Comparison of ENCODE assay signal across 16 cellular contexts in the genomic region with DNA sequence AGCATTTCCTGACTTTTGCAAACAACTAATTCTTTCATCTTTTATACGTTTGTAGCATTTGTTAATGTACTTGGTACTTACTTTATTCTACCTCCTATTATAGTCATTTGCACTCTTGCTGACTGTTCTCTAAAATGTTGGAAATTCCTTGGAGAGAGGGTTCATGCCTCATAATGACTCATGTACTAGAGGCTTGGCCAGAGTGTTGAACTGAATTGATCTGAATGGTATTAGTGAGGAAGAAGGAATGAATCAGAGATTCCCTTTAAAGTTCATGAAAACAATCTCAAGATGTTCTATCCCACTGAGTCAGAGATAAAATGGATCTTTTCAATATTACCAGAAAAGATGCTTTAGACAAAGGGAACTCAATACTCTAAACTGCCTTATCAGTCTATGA.
DNase-seq lines count a peak whose midpoint lies in the region; ATAC-seq and TF ChIP-seq lines count a peak whose summit lies in the region.
"Had no signal": no experiment of that assay in that cellular context is flagged by ENCODE, and none has a peak within 500 bp of the region (broad histone marks: within the 10 kb centered on the region; RNA-seq: fewer than 3 reads in every experiment).

No MANE protein-coding gene starts in this region.

- no peak overlapping the region for H3K4me3 Mint-ChIP-seq in mesothelial cell of epicardium
- no peak overlapping the region for H3K4me3 Mint-ChIP-seq in stimulated activated naive CD8-positive, alpha-beta T cell treated with anti-CD3 and anti-CD28 coated beads, Interleukin-15, amount 100 ng/mL, for 72 hours
- H3K4me3 Mint-ChIP-seq: activated naive CD8-positive, alpha-beta T cell treated with anti-CD3 and anti-CD28 coated beads for 36 hours; immature natural killer cell; stimulated activated memory B cell treated with anti-CD40 and anti-IgM and Interleukin-4, amounts not matched to agents 10 μg/mL and 1 μg/mL and 100 μg/mL, for 72 hours had no signal

- H3K27me3 Mint-ChIP-seq in mesothelial cell of epicardium (ENCODE audit: low read depth), result no peaks in the 10 kb centered on the region
- H3K27me3 Mint-ChIP-seq in stimulated activated naive CD8-positive, alpha-beta T cell treated with anti-CD3 and anti-CD28 coated beads, Interleukin-15, amount 100 ng/mL, for 72 hours, result no peaks in the 10 kb centered on the region
- H3K27me3 Mint-ChIP-seq: activated naive CD8-positive, alpha-beta T cell treated with anti-CD3 and anti-CD28 coated beads for 36 hours; stimulated activated memory B cell treated with anti-CD40 and anti-IgM and Interleukin-4, amounts not matched to agents 10 μg/mL and 1 μg/mL and 100 μg/mL, for 72 hours had no signal

- no peaks in the 10 kb centered on the region for H3K36me3 Mint-ChIP-seq in mesothelial cell of epicardium
- H3K36me3 Mint-ChIP-seq: activated naive CD8-positive, alpha-beta T cell treated with anti-CD3 and anti-CD28 coated beads for 36 hours; stimulated activated memory B cell treated with anti-CD40 and anti-IgM and Interleukin-4, amounts not matched to agents 10 μg/mL and 1 μg/mL and 100 μg/mL, for 72 hours had no signal

- no peak for TF ChIP-seq CTCF in AG09319 (IDR thresholded peaks at IDR 0.05; ENCODE audit: low read depth, low read length)
- no peak for TF ChIP-seq CTCF in mesothelial cell of epicardium (IDR thresholded peaks at IDR 0.05; ENCODE audit: unreplicated experiment)
- TF ChIP-seq CTCF in GM10266 (IDR thresholded peaks at IDR 0.05; ENCODE audit: control insufficient read depth, insufficient read depth, low read depth, missing control alignments), result no peak

- H3K27ac Mint-ChIP-seq in mesothelial cell of epicardium, result peak overlapping the region; percentile 95
- H3K27ac Mint-ChIP-seq in stimulated activated naive CD8-positive, alpha-beta T cell treated with anti-CD3 and anti-CD28 coated beads, Interleukin-15, amount 100 ng/mL, for 72 hours, result no peak overlapping the region
- H3K27ac Mint-ChIP-seq: activated naive CD8-positive, alpha-beta T cell treated with anti-CD3 and anti-CD28 coated beads for 36 hours; immature natural killer cell; stimulated activated memory B cell treated with anti-CD40 and anti-IgM and Interleukin-4, amounts not matched to agents 10 μg/mL and 1 μg/mL and 100 μg/mL, for 72 hours had no signal

- peaks cover 52% of the 10 kb centered on the region for H3K4me1 Mint-ChIP-seq in mesothelial cell of epicardium
- no peaks in the 10 kb centered on the region for H3K4me1 Mint-ChIP-seq in stimulated activated naive CD8-positive, alpha-beta T cell treated with anti-CD3 and anti-CD28 coated beads, Interleukin-15, amount 100 ng/mL, for 72 hours
- H3K4me1 Mint-ChIP-seq: activated naive CD8-positive, alpha-beta T cell treated with anti-CD3 and anti-CD28 coated beads for 36 hours; immature natural killer cell; stimulated activated memory B cell treated with anti-CD40 and anti-IgM and Interleukin-4, amounts not matched to agents 10 μg/mL and 1 μg/mL and 100 μg/mL, for 72 hours had no signal

- no peaks in the 10 kb centered on the region for H3K9me3 Mint-ChIP-seq in mesothelial cell of epicardium
- peaks cover 0 to 11% of the 10 kb centered on the region in 2 donors for H3K9me3 Mint-ChIP-seq in stimulated activated naive CD8-positive, alpha-beta T cell treated with anti-CD3 and anti-CD28 coated beads, Interleukin-15, amount 100 ng/mL, for 72 hours
- H3K9me3 Mint-ChIP-seq: activated naive CD8-positive, alpha-beta T cell treated with anti-CD3 and anti-CD28 coated beads for 36 hours; stimulated activated memory B cell treated with anti-CD40 and anti-IgM and Interleukin-4, amounts not matched to agents 10 μg/mL and 1 μg/mL and 100 μg/mL, for 72 hours had no signal

- peak; percentile 2 for DNase-seq in AG09319 (ENCODE audit: extremely low read depth, low read depth)
- peak; percentile 1 for DNase-seq in M059J (ENCODE audit: low read depth)
- DNase-seq in dermis blood vessel endothelial cell, result peak; percentile 18
- no peak for DNase-seq in mesothelial cell of epicardium (ENCODE audit: low spot score in 2 of 2, unreplicated experiment in 2 of 2)
- no peak for DNase-seq in stimulated activated naive CD8-positive, alpha-beta T cell treated with anti-CD3 and anti-CD28 coated beads, Interleukin-15, amount 100 ng/mL, for 72 hours
- DNase-seq in GM10266 (ENCODE audit: extremely low spot score), result no peak
- DNase-seq in AML-193 (lab: John Stamatoyannopoulos, UW), result no peak
- no peak for DNase-seq in activated gamma-delta T cell (lab: John Stamatoyannopoulos, UW)
- DNase-seq: activated naive CD8-positive, alpha-beta T cell treated with anti-CD3 and anti-CD28 coated beads for 36 hours; C1 segment of cervical spinal cord; cortex of kidney; immature natural killer cell; NCI-H2107; SJCRH30; stimulated activated CD4-positive, alpha-beta T cell treated with anti-CD3 and anti-CD28 coated beads, Interleukin-4, amount 100 ng/mL, for 1 hour had no signal

- no peak for ATAC-seq in stimulated activated naive CD8-positive, alpha-beta T cell treated with anti-CD3 and anti-CD28 coated beads, Interleukin-15, amount 100 ng/mL, for 72 hours
- ATAC-seq: stimulated activated memory B cell treated with anti-CD40 and anti-IgM and Interleukin-4, amounts not matched to agents 10 μg/mL and 1 μg/mL and 100 μg/mL, for 72 hours had no signal

Comparison
In these comparisons a context has a peak if more than half of its experiments do, and no peak if none do; other contexts are left out.
1. DNase-seq: peak in AG09319 (single experiment), M059J (single experiment) and dermis blood vessel endothelial cell (single experiment); none in mesothelial cell of epicardium (0 of 2), stimulated activated naive CD8-positive, alpha-beta T cell treated with anti-CD3 and anti-CD28 coated beads, Interleukin-15, amount 100 ng/mL, for 72 hours (0 of 2), GM10266 (single experiment), AML-193 (0 of 2) and activated gamma-delta T cell (single experiment).